In the genomic region with DNA sequence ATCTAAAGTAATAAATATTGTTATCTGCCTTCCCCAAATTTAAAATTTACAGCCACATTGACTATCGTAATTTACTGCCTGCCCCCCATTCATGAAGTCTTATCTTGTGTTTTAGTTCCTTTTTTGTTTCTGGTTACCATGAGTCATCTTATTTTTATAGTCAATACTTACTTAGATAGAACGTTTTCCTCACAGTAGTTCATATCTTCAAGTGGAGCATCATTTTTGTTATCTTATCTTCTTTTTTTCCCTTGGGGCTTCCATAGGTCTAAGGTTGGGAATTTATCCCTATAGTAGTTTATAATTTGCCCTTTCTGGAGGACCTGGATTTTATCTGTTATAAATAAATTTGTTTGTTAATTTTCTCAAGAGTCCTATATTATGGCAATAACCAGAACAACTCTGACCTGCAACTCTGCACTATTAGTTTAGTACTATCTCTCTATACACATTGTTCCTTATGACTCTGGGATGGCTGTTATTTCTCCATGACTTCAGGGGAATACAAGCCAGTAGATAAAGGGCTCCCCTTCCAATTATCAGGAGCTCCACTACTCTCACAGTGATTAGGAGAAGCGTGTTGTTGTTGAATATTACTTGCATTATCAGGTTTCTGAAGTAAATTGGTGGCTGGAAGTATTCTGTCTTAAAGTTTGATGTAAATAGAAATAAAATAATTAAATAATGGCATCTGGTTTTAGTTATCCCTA, we compare ENCODE assay signal across 1 cellular context.
TF ChIP-seq lines count a peak whose summit lies in the region.

No MANE protein-coding gene starts in this region.

TF ChIP-seq in K562, 482 proteins besides CTCF, POLR2A, EP300 and RAD21 (continued from another document and continues in another):
- no peak for TF ChIP-seq YY1 (IDR thresholded peaks at IDR 0.05; ENCODE audit: borderline replicate concordance in 1 of 3, control insufficient read depth in 1 of 3, extremely low read depth in 1 of 3, insufficient read depth in 3 of 3, insufficient read length in 1 of 3, insufficient replicate concordance in 2 of 3, low read depth in 1 of 3, low read length in 2 of 3)
- TF ChIP-seq, protein P1, sequence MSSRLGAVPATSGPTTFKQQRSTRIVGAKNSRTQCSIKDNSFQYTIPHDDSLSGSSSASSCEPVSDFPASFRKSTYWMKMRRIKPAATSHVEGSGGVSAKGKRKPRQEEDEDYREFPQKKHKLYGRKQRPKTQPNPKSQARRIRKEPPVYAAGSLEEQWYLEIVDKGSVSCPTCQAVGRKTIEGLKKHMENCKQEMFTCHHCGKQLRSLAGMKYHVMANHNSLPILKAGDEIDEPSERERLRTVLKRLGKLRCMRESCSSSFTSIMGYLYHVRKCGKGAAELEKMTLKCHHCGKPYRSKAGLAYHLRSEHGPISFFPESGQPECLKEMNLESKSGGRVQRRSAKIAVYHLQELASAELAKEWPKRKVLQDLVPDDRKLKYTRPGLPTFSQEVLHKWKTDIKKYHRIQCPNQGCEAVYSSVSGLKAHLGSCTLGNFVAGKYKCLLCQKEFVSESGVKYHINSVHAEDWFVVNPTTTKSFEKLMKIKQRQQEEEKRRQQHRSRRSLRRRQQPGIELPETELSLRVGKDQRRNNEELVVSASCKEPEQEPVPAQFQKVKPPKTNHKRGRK (tag; IDR thresholded peaks at IDR 0.05) = no peak
- no peak for TF ChIP-seq CBX2 (IDR thresholded peaks at IDR 0.05; ENCODE audit: insufficient read depth, low read length, poor library complexity, severe bottlenecking)
- no peak for TF ChIP-seq ZFP36 (IDR thresholded peaks at IDR 0.05; ENCODE audit: low read depth, low read length, partially characterized antibody)
- no peak for TF ChIP-seq CEBPB (tag; IDR thresholded peaks at IDR 0.05)
- TF ChIP-seq ZNF354B (CRISPR knock-in tag; IDR thresholded peaks at IDR 0.05) = no peak
- no peak for TF ChIP-seq STAT6 (CRISPR knock-in tag; IDR thresholded peaks at IDR 0.05)
- no peak for TF ChIP-seq FOXK2 (conservative IDR thresholded peaks at IDR 0.05 in 1 of 2, IDR thresholded peaks at IDR 0.05 in 1 of 2; ENCODE audit: low read depth in 2 of 2)
- TF ChIP-seq KLF16 (IDR thresholded peaks at IDR 0.05) = no peak
- TF ChIP-seq SMARCE1 (IDR thresholded peaks at IDR 0.05) = peak; percentile 93
- TF ChIP-seq RFX5 (IDR thresholded peaks at IDR 0.05; ENCODE audit: low read depth, low read length) = no peak
- no peak for TF ChIP-seq ILK (tag; IDR thresholded peaks at IDR 0.05; ENCODE audit: borderline replicate concordance, low read depth)
- TF ChIP-seq CAMTA2 (CRISPR knock-in tag; conservative IDR thresholded peaks at IDR 0.05) = no peak
- no peak for TF ChIP-seq MYNN (IDR thresholded peaks at IDR 0.05)
- no peak for TF ChIP-seq MYNN (CRISPR knock-in tag; IDR thresholded peaks at IDR 0.05)
- TF ChIP-seq NFE2L1 (tag; IDR thresholded peaks at IDR 0.05; ENCODE audit: borderline replicate concordance, low read depth) = no peak
- TF ChIP-seq FOXA3 (CRISPR knock-in tag; conservative IDR thresholded peaks at IDR 0.05 in 1 of 2, IDR thresholded peaks at IDR 0.05 in 1 of 2) = no peak; a peak in 1 of 4 replicates
- TF ChIP-seq, protein P2, sequence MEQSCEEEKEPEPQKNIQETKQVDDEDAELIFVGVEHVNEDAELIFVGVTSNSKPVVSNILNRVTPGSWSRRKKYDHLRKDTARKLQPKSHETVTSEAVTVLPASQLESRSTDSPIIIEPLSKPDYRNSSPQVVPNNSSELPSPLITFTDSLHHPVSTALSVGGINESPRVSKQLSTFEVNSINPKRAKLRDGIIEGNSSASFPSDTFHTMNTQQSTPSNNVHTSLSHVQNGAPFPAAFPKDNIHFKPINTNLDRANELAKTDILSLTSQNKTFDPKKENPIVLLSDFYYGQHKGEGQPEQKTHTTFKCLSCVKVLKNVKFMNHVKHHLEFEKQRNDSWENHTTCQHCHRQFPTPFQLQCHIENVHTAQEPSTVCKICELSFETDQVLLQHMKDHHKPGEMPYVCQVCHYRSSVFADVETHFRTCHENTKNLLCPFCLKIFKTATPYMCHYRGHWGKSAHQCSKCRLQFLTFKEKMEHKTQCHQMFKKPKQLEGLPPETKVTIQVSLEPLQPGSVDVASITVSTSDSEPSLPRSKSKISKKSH (CRISPR knock-in tag; IDR thresholded peaks at IDR 0.05) = no peak
- no peak for TF ChIP-seq ZNF253 (CRISPR knock-in tag; conservative IDR thresholded peaks at IDR 0.05)
- TF ChIP-seq CTBP1 (IDR thresholded peaks at IDR 0.05; ENCODE audit: borderline replicate concordance) = no peak
- TF ChIP-seq CBX8 (IDR thresholded peaks at IDR 0.05; ENCODE audit: borderline replicate concordance, extremely low read depth, low read depth, low read length, poor library complexity, severe bottlenecking) = no peak
- TF ChIP-seq, protein P3, sequence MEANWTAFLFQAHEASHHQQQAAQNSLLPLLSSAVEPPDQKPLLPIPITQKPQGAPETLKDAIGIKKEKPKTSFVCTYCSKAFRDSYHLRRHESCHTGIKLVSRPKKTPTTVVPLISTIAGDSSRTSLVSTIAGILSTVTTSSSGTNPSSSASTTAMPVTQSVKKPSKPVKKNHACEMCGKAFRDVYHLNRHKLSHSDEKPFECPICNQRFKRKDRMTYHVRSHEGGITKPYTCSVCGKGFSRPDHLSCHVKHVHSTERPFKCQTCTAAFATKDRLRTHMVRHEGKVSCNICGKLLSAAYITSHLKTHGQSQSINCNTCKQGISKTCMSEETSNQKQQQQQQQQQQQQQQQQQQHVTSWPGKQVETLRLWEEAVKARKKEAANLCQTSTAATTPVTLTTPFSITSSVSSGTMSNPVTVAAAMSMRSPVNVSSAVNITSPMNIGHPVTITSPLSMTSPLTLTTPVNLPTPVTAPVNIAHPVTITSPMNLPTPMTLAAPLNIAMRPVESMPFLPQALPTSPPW (CRISPR knock-in tag; IDR thresholded peaks at IDR 0.05) = peak; percentile 59; the same call in 1 of the 2 replicates
- no peak for TF ChIP-seq SUPT5H (IDR thresholded peaks at IDR 0.05)
- no peak for TF ChIP-seq CREB3 (tag; conservative IDR thresholded peaks at IDR 0.05; ENCODE audit: low read depth)
- TF ChIP-seq CBFA2T3 (IDR thresholded peaks at IDR 0.05) = peak; percentile 76
- TF ChIP-seq HMG20A (CRISPR knock-in tag; conservative IDR thresholded peaks at IDR 0.05) = no peak
- TF ChIP-seq ADNP (tag; IDR thresholded peaks at IDR 0.05) = no peak
- no peak for TF ChIP-seq ARID3B (CRISPR knock-in tag; IDR thresholded peaks at IDR 0.05; ENCODE audit: borderline replicate concordance)
- no peak for TF ChIP-seq CEBPG (CRISPR knock-in tag; IDR thresholded peaks at IDR 0.05)
- TF ChIP-seq CEBPG (tag; conservative IDR thresholded peaks at IDR 0.05 in 1 of 2, IDR thresholded peaks at IDR 0.05 in 1 of 2) = no peak
- TF ChIP-seq, protein P4, sequence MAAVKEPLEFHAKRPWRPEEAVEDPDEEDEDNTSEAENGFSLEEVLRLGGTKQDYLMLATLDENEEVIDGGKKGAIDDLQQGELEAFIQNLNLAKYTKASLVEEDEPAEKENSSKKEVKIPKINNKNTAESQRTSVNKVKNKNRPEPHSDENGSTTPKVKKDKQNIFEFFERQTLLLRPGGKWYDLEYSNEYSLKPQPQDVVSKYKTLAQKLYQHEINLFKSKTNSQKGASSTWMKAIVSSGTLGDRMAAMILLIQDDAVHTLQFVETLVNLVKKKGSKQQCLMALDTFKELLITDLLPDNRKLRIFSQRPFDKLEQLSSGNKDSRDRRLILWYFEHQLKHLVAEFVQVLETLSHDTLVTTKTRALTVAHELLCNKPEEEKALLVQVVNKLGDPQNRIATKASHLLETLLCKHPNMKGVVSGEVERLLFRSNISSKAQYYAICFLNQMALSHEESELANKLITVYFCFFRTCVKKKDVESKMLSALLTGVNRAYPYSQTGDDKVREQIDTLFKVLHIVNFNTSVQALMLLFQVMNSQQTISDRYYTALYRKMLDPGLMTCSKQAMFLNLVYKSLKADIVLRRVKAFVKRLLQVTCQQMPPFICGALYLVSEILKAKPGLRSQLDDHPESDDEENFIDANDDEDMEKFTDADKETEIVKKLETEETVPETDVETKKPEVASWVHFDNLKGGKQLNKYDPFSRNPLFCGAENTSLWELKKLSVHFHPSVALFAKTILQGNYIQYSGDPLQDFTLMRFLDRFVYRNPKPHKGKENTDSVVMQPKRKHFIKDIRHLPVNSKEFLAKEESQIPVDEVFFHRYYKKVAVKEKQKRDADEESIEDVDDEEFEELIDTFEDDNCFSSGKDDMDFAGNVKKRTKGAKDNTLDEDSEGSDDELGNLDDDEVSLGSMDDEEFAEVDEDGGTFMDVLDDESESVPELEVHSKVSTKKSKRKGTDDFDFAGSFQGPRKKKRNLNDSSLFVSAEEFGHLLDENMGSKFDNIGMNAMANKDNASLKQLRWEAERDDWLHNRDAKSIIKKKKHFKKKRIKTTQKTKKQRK (IDR thresholded peaks at IDR 0.05; ENCODE audit: borderline replicate concordance, low read depth, low read length) = no peak
- no peak for TF ChIP-seq SIN3B (IDR thresholded peaks at IDR 0.05; ENCODE audit: low read depth)
- TF ChIP-seq, protein P5, sequence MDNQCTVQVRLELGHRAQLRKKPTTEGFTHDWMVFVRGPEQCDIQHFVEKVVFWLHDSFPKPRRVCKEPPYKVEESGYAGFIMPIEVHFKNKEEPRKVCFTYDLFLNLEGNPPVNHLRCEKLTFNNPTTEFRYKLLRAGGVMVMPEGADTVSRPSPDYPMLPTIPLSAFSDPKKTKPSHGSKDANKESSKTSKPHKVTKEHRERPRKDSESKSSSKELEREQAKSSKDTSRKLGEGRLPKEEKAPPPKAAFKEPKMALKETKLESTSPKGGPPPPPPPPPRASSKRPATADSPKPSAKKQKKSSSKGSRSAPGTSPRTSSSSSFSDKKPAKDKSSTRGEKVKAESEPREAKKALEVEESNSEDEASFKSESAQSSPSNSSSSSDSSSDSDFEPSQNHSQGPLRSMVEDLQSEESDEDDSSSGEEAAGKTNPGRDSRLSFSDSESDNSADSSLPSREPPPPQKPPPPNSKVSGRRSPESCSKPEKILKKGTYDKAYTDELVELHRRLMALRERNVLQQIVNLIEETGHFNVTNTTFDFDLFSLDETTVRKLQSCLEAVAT (IDR thresholded peaks at IDR 0.05) = no peak
- peak; percentile 77 for TF ChIP-seq NFE2 (IDR thresholded peaks at IDR 0.05; ENCODE audit: low read depth)
- no peak for TF ChIP-seq NFYB (IDR thresholded peaks at IDR 0.05; ENCODE audit: extremely low read depth, insufficient read length)
- TF ChIP-seq CTCFL (IDR thresholded peaks at IDR 0.05; ENCODE audit: borderline replicate concordance, insufficient read depth, low read depth, low read length, poor library complexity, severe bottlenecking) = no peak
